In the genomic region with DNA sequence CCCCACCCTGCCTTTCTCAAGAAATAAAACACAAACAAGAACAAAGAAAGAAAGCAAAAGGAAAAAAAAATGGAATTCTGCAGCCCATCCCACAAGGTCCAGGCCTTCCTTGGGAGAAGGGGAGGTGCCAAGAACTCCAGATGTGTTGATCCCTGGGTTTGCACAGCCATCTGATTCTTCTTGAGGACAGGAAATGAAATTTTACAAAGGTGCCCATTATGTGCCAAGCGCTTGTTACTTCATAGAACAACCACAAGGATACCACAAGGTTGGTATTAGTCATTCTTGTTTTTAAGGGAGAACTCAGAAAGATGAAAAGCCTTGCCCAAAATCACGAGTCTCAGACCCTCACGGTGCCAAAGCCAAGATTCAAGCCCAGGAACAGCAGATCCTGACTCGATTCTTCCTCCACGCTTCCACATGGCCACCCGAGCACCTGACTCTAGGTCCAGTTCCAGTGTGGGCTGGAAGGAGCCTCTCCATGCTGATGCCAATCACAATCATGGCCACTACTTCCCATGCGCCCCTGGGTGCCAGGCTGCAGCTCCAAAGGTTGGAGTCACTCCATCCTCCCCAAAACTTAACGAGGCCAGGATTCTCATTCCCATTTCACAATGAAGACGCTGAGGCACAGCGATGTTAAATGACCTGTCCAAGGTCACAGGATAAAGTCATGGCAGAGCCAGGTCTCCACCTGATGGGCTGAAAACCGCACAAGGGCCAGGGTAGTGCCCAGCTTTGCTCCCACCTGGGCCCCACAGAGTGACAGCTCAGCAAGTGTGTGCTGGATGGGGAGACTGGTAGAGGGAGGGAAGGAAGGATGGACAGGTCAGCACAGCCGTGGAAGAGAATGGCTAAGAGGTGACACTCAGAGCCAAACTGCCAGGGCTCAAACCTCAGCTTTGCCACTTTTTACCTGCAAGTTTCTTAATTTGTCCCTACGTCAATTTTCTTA, we compare ENCODE assay signal across 1 cellular context.
TF ChIP-seq lines count a peak whose summit lies in the region.

No MANE protein-coding gene starts in this region.

TF ChIP-seq in HepG2, 621 proteins besides CTCF, POLR2A, EP300 and RAD21 (continued from another document):
- TF ChIP-seq, protein P1, sequence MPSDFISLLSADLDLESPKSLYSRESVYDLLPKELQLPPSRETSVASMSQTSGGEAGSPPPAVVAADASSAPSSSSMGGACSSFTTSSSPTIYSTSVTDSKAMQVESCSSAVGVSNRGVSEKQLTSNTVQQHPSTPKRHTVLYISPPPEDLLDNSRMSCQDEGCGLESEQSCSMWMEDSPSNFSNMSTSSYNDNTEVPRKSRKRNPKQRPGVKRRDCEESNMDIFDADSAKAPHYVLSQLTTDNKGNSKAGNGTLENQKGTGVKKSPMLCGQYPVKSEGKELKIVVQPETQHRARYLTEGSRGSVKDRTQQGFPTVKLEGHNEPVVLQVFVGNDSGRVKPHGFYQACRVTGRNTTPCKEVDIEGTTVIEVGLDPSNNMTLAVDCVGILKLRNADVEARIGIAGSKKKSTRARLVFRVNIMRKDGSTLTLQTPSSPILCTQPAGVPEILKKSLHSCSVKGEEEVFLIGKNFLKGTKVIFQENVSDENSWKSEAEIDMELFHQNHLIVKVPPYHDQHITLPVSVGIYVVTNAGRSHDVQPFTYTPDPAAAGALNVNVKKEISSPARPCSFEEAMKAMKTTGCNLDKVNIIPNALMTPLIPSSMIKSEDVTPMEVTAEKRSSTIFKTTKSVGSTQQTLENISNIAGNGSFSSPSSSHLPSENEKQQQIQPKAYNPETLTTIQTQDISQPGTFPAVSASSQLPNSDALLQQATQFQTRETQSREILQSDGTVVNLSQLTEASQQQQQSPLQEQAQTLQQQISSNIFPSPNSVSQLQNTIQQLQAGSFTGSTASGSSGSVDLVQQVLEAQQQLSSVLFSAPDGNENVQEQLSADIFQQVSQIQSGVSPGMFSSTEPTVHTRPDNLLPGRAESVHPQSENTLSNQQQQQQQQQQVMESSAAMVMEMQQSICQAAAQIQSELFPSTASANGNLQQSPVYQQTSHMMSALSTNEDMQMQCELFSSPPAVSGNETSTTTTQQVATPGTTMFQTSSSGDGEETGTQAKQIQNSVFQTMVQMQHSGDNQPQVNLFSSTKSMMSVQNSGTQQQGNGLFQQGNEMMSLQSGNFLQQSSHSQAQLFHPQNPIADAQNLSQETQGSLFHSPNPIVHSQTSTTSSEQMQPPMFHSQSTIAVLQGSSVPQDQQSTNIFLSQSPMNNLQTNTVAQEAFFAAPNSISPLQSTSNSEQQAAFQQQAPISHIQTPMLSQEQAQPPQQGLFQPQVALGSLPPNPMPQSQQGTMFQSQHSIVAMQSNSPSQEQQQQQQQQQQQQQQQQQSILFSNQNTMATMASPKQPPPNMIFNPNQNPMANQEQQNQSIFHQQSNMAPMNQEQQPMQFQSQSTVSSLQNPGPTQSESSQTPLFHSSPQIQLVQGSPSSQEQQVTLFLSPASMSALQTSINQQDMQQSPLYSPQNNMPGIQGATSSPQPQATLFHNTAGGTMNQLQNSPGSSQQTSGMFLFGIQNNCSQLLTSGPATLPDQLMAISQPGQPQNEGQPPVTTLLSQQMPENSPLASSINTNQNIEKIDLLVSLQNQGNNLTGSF (CRISPR knock-in tag; IDR thresholded peaks at IDR 0.05), result no peak
- 0 out of 2 replicates have a peak, but pooled peaks have one; percentile 3 for TF ChIP-seq DMAP1 (CRISPR knock-in tag; IDR thresholded peaks at IDR 0.05)
- TF ChIP-seq KDM4B (CRISPR knock-in tag; IDR thresholded peaks at IDR 0.05), result no peak
- TF ChIP-seq FOXO1 (CRISPR knock-in tag; IDR thresholded peaks at IDR 0.05), result 0 out of 2 replicates have a peak, but pooled peaks have one; percentile 17
- TF ChIP-seq, protein P2, sequence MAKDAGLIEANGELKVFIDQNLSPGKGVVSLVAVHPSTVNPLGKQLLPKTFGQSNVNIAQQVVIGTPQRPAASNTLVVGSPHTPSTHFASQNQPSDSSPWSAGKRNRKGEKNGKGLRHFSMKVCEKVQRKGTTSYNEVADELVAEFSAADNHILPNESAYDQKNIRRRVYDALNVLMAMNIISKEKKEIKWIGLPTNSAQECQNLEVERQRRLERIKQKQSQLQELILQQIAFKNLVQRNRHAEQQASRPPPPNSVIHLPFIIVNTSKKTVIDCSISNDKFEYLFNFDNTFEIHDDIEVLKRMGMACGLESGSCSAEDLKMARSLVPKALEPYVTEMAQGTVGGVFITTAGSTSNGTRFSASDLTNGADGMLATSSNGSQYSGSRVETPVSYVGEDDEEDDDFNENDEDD (CRISPR knock-in tag; IDR thresholded peaks at IDR 0.05; ENCODE audit: borderline replicate concordance), result no peak
- TF ChIP-seq, protein P3, sequence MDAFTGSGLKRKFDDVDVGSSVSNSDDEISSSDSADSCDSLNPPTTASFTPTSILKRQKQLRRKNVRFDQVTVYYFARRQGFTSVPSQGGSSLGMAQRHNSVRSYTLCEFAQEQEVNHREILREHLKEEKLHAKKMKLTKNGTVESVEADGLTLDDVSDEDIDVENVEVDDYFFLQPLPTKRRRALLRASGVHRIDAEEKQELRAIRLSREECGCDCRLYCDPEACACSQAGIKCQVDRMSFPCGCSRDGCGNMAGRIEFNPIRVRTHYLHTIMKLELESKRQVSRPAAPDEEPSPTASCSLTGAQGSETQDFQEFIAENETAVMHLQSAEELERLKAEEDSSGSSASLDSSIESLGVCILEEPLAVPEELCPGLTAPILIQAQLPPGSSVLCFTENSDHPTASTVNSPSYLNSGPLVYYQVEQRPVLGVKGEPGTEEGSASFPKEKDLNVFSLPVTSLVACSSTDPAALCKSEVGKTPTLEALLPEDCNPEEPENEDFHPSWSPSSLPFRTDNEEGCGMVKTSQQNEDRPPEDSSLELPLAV (CRISPR knock-in tag; conservative IDR thresholded peaks at IDR 0.05; ENCODE audit: low read depth), result no peak
- no peak for TF ChIP-seq PHF20 (CRISPR knock-in tag; IDR thresholded peaks at IDR 0.05)
- TF ChIP-seq, protein P4, sequence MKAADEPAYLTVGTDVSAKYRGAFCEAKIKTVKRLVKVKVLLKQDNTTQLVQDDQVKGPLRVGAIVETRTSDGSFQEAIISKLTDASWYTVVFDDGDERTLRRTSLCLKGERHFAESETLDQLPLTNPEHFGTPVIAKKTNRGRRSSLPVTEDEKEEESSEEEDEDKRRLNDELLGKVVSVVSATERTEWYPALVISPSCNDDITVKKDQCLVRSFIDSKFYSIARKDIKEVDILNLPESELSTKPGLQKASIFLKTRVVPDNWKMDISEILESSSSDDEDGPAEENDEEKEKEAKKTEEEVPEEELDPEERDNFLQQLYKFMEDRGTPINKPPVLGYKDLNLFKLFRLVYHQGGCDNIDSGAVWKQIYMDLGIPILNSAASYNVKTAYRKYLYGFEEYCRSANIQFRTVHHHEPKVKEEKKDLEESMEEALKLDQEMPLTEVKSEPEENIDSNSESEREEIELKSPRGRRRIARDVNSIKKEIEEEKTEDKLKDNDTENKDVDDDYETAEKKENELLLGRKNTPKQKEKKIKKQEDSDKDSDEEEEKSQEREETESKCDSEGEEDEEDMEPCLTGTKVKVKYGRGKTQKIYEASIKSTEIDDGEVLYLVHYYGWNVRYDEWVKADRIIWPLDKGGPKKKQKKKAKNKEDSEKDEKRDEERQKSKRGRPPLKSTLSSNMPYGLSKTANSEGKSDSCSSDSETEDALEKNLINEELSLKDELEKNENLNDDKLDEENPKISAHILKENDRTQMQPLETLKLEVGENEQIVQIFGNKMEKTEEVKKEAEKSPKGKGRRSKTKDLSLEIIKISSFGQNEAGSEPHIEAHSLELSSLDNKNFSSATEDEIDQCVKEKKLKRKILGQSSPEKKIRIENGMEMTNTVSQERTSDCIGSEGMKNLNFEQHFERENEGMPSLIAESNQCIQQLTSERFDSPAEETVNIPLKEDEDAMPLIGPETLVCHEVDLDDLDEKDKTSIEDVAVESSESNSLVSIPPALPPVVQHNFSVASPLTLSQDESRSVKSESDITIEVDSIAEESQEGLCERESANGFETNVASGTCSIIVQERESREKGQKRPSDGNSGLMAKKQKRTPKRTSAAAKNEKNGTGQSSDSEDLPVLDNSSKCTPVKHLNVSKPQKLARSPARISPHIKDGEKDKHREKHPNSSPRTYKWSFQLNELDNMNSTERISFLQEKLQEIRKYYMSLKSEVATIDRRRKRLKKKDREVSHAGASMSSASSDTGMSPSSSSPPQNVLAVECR (CRISPR knock-in tag; IDR thresholded peaks at IDR 0.05; ENCODE audit: borderline replicate concordance), result no peak
- TF ChIP-seq, protein P5, sequence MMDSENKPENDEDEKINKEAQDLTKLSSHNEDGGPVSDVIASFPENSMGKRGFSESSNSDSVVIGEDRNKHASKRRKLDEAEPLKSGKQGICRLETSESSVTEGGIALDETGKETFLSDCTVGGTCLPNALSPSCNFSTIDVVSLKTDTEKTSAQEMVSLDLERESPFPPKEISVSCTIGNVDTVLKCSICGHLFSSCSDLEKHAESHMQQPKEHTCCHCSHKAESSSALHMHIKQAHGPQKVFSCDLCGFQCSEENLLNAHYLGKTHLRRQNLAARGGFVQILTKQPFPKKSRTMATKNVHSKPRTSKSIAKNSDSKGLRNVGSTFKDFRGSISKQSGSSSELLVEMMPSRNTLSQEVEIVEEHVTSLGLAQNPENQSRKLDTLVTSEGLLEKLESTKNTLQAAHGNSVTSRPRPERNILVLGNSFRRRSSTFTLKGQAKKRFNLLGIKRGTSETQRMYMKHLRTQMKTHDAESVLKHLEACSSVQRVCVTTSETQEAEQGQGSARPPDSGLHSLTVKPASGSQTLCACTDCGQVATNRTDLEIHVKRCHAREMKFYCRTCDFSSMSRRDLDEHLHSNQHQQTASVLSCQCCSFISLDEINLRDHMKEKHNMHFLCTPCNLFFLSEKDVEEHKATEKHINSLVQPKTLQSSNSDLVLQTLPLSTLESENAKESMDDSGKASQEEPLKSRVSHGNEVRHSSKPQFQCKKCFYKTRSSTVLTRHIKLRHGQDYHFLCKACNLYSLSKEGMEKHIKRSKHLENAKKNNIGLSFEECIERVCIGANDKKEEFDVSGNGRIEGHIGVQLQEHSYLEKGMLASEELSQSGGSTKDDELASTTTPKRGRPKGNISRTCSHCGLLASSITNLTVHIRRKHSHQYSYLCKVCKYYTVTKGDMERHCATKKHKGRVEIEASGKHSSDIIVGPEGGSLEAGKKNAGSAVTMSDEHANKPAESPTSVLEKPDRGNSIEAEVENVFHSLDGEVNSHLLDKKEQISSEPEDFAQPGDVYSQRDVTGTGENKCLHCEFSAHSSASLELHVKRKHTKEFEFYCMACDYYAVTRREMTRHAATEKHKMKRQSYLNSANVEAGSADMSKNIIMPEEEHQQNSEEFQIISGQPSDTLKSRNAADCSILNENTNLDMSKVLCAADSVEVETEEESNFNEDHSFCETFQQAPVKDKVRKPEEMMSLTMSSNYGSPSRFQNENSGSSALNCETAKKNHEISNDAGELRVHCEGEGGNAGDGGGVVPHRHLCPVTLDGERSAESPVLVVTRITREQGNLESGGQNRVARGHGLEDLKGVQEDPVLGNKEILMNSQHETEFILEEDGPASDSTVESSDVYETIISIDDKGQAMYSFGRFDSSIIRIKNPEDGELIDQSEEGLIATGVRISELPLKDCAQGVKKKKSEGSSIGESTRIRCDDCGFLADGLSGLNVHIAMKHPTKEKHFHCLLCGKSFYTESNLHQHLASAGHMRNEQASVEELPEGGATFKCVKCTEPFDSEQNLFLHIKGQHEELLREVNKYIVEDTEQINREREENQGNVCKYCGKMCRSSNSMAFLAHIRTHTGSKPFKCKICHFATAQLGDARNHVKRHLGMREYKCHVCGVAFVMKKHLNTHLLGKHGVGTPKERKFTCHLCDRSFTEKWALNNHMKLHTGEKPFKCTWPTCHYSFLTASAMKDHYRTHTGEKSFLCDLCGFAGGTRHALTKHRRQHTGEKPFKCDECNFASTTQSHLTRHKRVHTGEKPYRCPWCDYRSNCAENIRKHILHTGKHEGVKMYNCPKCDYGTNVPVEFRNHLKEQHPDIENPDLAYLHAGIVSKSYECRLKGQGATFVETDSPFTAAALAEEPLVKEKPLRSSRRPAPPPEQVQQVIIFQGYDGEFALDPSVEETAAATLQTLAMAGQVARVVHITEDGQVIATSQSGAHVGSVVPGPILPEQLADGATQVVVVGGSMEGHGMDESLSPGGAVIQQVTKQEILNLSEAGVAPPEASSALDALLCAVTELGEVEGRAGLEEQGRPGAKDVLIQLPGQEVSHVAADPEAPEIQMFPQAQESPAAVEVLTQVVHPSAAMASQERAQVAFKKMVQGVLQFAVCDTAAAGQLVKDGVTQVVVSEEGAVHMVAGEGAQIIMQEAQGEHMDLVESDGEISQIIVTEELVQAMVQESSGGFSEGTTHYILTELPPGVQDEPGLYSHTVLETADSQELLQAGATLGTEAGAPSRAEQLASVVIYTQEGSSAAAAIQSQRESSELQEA (CRISPR knock-in tag; IDR thresholded peaks at IDR 0.05; ENCODE audit: not compliant biosample characterization), result peak; percentile 4
